ENCODE assay signal across 16 cellular contexts in genomic region chr11:115208808-115209259, GRCh38.
"Had no signal": no experiment of that assay in that cellular context is flagged by ENCODE, and none has a peak within 500 bp of the region (broad histone marks: within the 10 kb centered on the region; RNA-seq: fewer than 3 reads in every experiment).

No MANE protein-coding gene starts in this region.

- ATAC-seq: activated CD4-positive, alpha-beta T cell treated with anti-CD3 and anti-CD28 coated beads for 36 hours; foreskin keratinocyte; mucosa of descending colon; natural killer cell had no signal

- FAIRE-seq: endometrium had no signal

- H3K36me3 Mint-ChIP-seq: activated naive CD4-positive, alpha-beta T cell treated with anti-CD3 and anti-CD28 coated beads, Interleukin-2, amount 50 U/mL, for 72 hours; natural killer cell had no signal

- DNase-seq: activated CD4-positive, alpha-beta T cell treated with anti-CD3 and anti-CD28 coated beads for 36 hours; activated effector memory CD4-positive, alpha-beta T cell treated with Interleukin-2 at 50 U/mL for 16 hours; activated T-cell treated with anti-CD3 and anti-CD28 coated beads for 4 hours; amniotic stem cell; dorsolateral prefrontal cortex; esophagus squamous epithelium; foreskin keratinocyte; mucosa of descending colon; natural killer cell; stimulated activated CD4-positive, alpha-beta T cell treated with anti-CD3 and anti-CD28 coated beads, Interleukin-15, amount 100 ng/mL, for 24 hours; stimulated activated CD4-positive, alpha-beta T cell treated with anti-CD3 and anti-CD28 coated beads, Interleukin-4, amount 100 ng/mL, for 24 hours; stomach; T-helper 9 cell had no signal

- H3K4me3 Mint-ChIP-seq: activated CD4-positive, alpha-beta T cell treated with anti-CD3 and anti-CD28 coated beads for 36 hours; brain; natural killer cell had no signal

- H3K4me1 Mint-ChIP-seq: activated CD4-positive, alpha-beta T cell treated with anti-CD3 and anti-CD28 coated beads for 36 hours; natural killer cell had no signal

- H3K9me3 Mint-ChIP-seq: activated naive CD4-positive, alpha-beta T cell treated with anti-CD3 and anti-CD28 coated beads, Interleukin-2, amount 50 U/mL, for 72 hours; brain; natural killer cell had no signal

- H3K27ac Mint-ChIP-seq: activated CD4-positive, alpha-beta T cell treated with anti-CD3 and anti-CD28 coated beads for 36 hours; activated naive CD4-positive, alpha-beta T cell treated with anti-CD3 and anti-CD28 coated beads, Interleukin-2, amount 50 U/mL, for 72 hours; natural killer cell had no signal

- H3K27me3 Mint-ChIP-seq: activated CD4-positive, alpha-beta T cell treated with anti-CD3 and anti-CD28 coated beads for 36 hours; brain had no signal
